Comparison of ENCODE assay signal across 1 cellular context in the genomic region with DNA sequence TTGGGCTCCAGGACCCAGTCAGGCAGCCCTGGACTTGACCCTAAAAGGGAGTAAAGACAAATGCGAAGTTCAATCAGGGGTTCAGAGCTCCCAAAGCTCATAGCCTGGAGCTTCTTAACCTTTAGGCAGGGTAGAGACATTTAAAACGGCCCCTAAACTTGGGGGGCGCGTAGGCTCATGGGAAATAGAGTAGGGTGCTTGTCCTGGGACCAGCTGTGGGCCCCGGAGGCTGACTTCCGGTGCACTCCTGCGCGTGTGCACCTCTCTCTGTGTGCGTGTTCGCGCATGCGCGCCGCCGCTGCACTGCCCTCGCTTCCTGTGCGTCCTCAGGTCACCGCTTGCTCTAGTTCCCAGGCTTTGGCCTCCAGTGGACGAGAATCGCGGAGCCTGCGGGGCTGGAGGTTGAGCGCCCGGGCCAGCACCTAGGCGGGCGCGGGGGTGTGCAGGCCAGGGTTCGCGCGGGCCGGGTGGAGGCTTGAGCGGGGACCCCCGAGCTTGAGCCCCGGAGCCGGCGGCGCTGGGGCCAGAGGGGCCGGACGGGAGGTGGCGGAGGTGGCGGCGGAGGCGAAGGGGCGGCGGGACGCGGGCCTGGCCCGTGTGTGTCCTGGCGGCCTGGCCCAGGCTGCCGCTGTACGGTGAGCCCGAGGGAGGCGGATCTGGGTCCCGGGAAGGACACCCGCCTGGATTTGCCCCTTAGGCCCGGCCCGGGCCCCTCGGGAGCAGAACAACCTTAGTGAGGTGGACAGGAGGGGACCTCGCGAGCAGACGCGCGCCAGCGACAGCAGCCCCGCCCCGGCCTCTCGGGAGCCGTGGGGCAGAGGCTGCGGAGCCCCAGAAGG.
TF ChIP-seq lines count a peak whose summit lies in the region.

A gene (plus strand): TSS at position 303 of the 839 bp plus-strand sequence. CDS start 2,217 bp downstream, outside the sequence.

TF ChIP-seq in GM23338, 12 proteins besides CTCF, POLR2A, EP300 and RAD21 (continued from another document):
- TF ChIP-seq, protein P1, sequence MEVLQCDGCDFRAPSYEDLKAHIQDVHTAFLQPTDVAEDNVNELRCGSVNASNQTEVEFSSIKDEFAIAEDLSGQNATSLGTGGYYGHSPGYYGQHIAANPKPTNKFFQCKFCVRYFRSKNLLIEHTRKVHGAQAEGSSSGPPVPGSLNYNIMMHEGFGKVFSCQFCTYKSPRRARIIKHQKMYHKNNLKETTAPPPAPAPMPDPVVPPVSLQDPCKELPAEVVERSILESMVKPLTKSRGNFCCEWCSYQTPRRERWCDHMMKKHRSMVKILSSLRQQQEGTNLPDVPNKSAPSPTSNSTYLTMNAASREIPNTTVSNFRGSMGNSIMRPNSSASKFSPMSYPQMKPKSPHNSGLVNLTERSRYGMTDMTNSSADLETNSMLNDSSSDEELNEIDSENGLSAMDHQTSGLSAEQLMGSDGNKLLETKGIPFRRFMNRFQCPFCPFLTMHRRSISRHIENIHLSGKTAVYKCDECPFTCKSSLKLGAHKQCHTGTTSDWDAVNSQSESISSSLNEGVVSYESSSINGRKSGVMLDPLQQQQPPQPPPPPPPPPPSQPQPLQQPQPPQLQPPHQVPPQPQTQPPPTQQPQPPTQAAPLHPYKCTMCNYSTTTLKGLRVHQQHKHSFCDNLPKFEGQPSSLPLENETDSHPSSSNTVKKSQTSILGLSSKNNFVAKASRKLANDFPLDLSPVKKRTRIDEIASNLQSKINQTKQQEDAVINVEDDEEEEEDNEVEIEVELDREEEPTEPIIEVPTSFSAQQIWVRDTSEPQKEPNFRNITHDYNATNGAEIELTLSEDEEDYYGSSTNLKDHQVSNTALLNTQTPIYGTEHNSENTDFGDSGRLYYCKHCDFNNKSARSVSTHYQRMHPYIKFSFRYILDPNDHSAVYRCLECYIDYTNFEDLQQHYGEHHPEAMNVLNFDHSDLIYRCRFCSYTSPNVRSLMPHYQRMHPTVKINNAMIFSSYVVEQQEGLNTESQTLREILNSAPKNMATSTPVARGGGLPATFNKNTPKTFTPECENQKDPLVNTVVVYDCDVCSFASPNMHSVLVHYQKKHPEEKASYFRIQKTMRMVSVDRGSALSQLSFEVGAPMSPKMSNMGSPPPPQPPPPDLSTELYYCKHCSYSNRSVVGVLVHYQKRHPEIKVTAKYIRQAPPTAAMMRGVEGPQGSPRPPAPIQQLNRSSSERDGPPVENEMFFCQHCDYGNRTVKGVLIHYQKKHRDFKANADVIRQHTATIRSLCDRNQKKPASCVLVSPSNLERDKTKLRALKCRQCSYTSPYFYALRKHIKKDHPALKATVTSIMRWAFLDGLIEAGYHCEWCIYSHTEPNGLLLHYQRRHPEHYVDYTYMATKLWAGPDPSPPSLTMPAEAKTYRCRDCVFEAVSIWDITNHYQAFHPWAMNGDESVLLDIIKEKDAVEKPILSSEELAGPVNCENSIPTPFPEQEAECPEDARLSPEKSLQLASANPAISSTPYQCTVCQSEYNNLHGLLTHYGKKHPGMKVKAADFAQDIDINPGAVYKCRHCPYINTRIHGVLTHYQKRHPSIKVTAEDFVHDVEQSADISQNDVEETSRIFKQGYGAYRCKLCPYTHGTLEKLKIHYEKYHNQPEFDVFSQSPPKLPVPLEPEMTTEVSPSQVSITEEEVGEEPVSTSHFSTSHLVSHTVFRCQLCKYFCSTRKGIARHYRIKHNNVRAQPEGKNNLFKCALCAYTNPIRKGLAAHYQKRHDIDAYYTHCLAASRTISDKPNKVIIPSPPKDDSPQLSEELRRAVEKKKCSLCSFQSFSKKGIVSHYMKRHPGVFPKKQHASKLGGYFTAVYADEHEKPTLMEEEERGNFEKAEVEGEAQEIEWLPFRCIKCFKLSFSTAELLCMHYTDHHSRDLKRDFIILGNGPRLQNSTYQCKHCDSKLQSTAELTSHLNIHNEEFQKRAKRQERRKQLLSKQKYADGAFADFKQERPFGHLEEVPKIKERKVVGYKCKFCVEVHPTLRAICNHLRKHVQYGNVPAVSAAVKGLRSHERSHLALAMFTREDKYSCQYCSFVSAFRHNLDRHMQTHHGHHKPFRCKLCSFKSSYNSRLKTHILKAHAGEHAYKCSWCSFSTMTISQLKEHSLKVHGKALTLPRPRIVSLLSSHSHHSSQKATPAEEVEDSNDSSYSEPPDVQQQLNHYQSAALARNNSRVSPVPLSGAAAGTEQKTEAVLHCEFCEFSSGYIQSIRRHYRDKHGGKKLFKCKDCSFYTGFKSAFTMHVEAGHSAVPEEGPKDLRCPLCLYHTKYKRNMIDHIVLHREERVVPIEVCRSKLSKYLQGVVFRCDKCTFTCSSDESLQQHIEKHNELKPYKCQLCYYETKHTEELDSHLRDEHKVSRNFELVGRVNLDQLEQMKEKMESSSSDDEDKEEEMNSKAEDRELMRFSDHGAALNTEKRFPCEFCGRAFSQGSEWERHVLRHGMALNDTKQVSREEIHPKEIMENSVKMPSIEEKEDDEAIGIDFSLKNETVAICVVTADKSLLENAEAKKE (CRISPR knock-in tag; IDR thresholded peaks at IDR 0.05) = no peak
- TF ChIP-seq EZH2phosphoT487 (IDR thresholded peaks at IDR 0.05; ENCODE audit: unreplicated experiment) (no peak), STAT1 (IDR thresholded peaks at IDR 0.05; ENCODE audit: unreplicated experiment) (no peak), NANOG (IDR thresholded peaks at IDR 0.05; ENCODE audit: borderline replicate concordance) (no peak)
- TF ChIP-seq, protein P2, sequence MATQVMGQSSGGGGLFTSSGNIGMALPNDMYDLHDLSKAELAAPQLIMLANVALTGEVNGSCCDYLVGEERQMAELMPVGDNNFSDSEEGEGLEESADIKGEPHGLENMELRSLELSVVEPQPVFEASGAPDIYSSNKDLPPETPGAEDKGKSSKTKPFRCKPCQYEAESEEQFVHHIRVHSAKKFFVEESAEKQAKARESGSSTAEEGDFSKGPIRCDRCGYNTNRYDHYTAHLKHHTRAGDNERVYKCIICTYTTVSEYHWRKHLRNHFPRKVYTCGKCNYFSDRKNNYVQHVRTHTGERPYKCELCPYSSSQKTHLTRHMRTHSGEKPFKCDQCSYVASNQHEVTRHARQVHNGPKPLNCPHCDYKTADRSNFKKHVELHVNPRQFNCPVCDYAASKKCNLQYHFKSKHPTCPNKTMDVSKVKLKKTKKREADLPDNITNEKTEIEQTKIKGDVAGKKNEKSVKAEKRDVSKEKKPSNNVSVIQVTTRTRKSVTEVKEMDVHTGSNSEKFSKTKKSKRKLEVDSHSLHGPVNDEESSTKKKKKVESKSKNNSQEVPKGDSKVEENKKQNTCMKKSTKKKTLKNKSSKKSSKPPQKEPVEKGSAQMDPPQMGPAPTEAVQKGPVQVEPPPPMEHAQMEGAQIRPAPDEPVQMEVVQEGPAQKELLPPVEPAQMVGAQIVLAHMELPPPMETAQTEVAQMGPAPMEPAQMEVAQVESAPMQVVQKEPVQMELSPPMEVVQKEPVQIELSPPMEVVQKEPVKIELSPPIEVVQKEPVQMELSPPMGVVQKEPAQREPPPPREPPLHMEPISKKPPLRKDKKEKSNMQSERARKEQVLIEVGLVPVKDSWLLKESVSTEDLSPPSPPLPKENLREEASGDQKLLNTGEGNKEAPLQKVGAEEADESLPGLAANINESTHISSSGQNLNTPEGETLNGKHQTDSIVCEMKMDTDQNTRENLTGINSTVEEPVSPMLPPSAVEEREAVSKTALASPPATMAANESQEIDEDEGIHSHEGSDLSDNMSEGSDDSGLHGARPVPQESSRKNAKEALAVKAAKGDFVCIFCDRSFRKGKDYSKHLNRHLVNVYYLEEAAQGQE (IDR thresholded peaks at IDR 0.05; ENCODE audit: unreplicated experiment) = peak; percentile 7
